In the genomic region with DNA sequence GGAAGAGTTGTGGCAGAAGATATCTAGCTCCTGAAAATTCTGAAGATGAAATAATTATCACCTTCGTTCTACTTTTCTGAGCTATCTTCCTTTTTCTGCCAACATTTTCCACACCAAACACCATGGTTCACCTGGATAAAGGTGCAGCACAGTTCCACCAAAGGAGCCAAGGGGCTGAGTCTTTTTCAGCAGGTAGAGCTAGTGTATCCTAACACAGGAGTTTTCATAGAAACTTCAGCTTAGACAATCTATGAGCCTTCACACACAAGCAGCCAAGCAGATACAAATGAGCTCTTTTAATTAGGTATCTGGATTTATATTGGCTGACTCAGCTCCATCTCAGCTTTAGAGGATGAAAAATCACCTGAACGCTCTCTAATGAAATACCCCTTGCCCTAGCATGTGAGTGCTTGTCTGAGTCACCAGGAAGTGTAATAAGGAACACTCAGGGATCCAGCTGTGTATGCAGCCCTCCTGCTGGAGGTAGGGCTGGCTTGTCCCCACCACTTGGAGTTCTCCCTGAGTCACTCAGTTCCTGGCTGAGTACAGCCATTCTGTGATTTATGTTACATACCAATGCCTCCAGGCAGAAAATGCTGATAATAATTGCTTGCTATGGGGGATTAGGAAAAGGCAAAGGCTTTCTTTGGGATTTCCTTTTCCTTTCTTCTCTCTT, we compare ENCODE assay signal across 8 cellular contexts.
DNase-seq lines count a peak whose midpoint lies in the region; ATAC-seq and TF ChIP-seq lines count a peak whose summit lies in the region.

No MANE protein-coding gene starts in this region.

- TF ChIP-seq CTCF in cardiac fibroblast (IDR thresholded peaks at IDR 0.05; ENCODE audit: low read depth, low read length) (peak; percentile 2), GM13976 (IDR thresholded peaks at IDR 0.05; ENCODE audit: borderline replicate concordance, control extremely low read depth, extremely low read depth, insufficient read depth, missing control alignments) (no peak), stomach (IDR thresholded peaks at IDR 0.05) (no peak)

- no peaks in the 10 kb centered on the region for H3K79me1 ChIP-seq in neuronal stem cell (ENCODE audit: low read depth, low read length)

- H3K4me2 ChIP-seq in neuronal stem cell (ENCODE audit: insufficient read depth, low read length, poor library complexity, severe bottlenecking): no peak overlapping the region

- no peak overlapping the region for H4K91ac ChIP-seq in neuronal stem cell (ENCODE audit: low read depth, low read length, poor library complexity)

- H3K36me3 ChIP-seq in neuronal stem cell (replicated peaks in 1 of 2; ENCODE audit: control insufficient read depth in 2 of 2, insufficient read depth in 2 of 2, low read length in 2 of 2) (no peaks in the 10 kb centered on the region), stomach (no peaks in the 10 kb centered on the region)

- H2BK5ac ChIP-seq in neuronal stem cell (ENCODE audit: low read length): no peak overlapping the region

- TF ChIP-seq EP300 in stomach (IDR thresholded peaks at IDR 0.05): no peak

- WGBS in neuronal stem cell (ENCODE audit: extremely low coverage in 2 of 2, insufficient read length in 2 of 2, insufficient replicate concordance in 1 of 2), 2 donors: no CpG with 5 or more reads among the region's 2 CpGs
- WGBS in stomach, 5 donors: 54 to 72% (median 65%) methylated on average over 2 of the region's 2 CpGs

- H3K4me3 ChIP-seq in cardiac fibroblast (replicated peaks in 1 of 2; ENCODE audit: low read depth in 2 of 2, low read length in 2 of 2) (no peak overlapping the region), neuronal stem cell (ENCODE audit: low read length in 2 of 2) (no peak overlapping the region), stomach (no peak overlapping the region)

- no peak overlapping the region for H3K4ac ChIP-seq in neuronal stem cell (ENCODE audit: low read length)

- DNase-seq in EL (peak; percentile 88), M059J (ENCODE audit: low read depth) (peak; percentile 95), cardiac fibroblast (ENCODE audit: low read depth in 2 of 2) (peak; percentile 41 to 75), neuronal stem cell (ENCODE audit: low spot score) (no peak), GM13976 (ENCODE audit: low spot score) (no peak), stomach (no peak)

- no peak overlapping the region for H3K23ac ChIP-seq in neuronal stem cell (ENCODE audit: low read depth, low read length, poor library complexity)

- no peak overlapping the region for H2AK5ac ChIP-seq in neuronal stem cell (ENCODE audit: low read depth, low read length)

- no peaks in the 10 kb centered on the region for H3K9me3 ChIP-seq in neuronal stem cell (replicated peaks in 1 of 2; ENCODE audit: control insufficient read depth in 2 of 2, insufficient read depth in 1 of 2, low read depth in 1 of 2, low read length in 2 of 2)
- no peaks in the 10 kb centered on the region for H3K9me3 ChIP-seq in stomach

- in situ Hi-C loops in GM13976 (cut with MboI; ENCODE audit: low sequenced_read_pairs, unreplicated experiment): no loop called here

- H3K4me1 ChIP-seq in neuronal stem cell (ENCODE audit: control insufficient read depth in 2 of 2, insufficient read depth in 1 of 2, low read depth in 1 of 2, low read length in 2 of 2) (peaks cover 0 to 3% of the 10 kb centered on the region in 2 donors), stomach (no peaks in the 10 kb centered on the region)

- no peak overlapping the region for H4K8ac ChIP-seq in neuronal stem cell (ENCODE audit: low read depth, low read length)

- no peak for TF ChIP-seq POLR2A in stomach (IDR thresholded peaks at IDR 0.05)

- no peak overlapping the region for H3K14ac ChIP-seq in neuronal stem cell (ENCODE audit: low read length)

- no peaks in the 10 kb centered on the region for H3K27me3 ChIP-seq in neuronal stem cell (ENCODE audit: control insufficient read depth in 3 of 3, insufficient read depth in 3 of 3, low read depth in 1 of 3, low read length in 3 of 3)
- H3K27me3 ChIP-seq in stomach: no peaks in the 10 kb centered on the region

- no peak overlapping the region for H3K18ac ChIP-seq in neuronal stem cell (ENCODE audit: low read length)

- H3K9ac ChIP-seq in neuronal stem cell (ENCODE audit: low read depth, low read length, poor library complexity): no peak overlapping the region

- no peak overlapping the region for H2BK120ac ChIP-seq in neuronal stem cell (ENCODE audit: low read depth, low read length)

- H2AFZ ChIP-seq in neuronal stem cell (ENCODE audit: low read length): peak overlapping the region; percentile 36

- ATAC-seq in HG03135 (IDR thresholded peaks at IDR 0.05; ENCODE audit: unreplicated experiment): no peak
- no peak for ATAC-seq in HG02678 (IDR thresholded peaks at IDR 0.05; ENCODE audit: unreplicated experiment)

- no peak overlapping the region for H2BK12ac ChIP-seq in neuronal stem cell (ENCODE audit: low read length)

- H2BK15ac ChIP-seq in neuronal stem cell (ENCODE audit: low read length): no peak overlapping the region

- intact Hi-C loops in stomach (cut with DNase I; ENCODE audit: low total_unique reads): no loop called here

- H3K27ac ChIP-seq in neuronal stem cell (replicated peaks; ENCODE audit: low read length) (peak overlapping the region; percentile 0), stomach (no peak overlapping the region)

Comparison
In these comparisons a context has a peak if more than half of its experiments do, and no peak if none do; other contexts are left out.
1. DNase-seq: peak in EL (single experiment), M059J (single experiment) and cardiac fibroblast (2 of 2); none in neuronal stem cell (single experiment), GM13976 (single experiment) and stomach (single experiment).